In genomic region chr6:38775870-38776269, GRCh38 we compare ENCODE assay signal across 12 cellular contexts.
DNase-seq lines count a peak whose midpoint lies in the region; ATAC-seq and TF ChIP-seq lines count a peak whose summit lies in the region.
"Had no signal": no experiment of that assay in that cellular context is flagged by ENCODE, and none has a peak within 500 bp of the region (broad histone marks: within the 10 kb centered on the region; RNA-seq: fewer than 3 reads in every experiment).

No MANE protein-coding gene starts in this region.

- no peaks in the 10 kb centered on the region for H3K79me1 ChIP-seq in IMR-90 (ENCODE audit: low read depth in 1 of 2, low read length in 2 of 2)

- no peaks in the 10 kb centered on the region for H3K9me3 Mint-ChIP-seq in stimulated activated memory B cell treated with anti-CD40 and anti-IgM and Interleukin-4, amounts not matched to agents 10 μg/mL and 1 μg/mL and 100 μg/mL, for 72 hours
- H3K9me3 Mint-ChIP-seq in stimulated activated naive CD8-positive, alpha-beta T cell treated with anti-CD3 and anti-CD28 coated beads, Interleukin-15, amount 100 ng/mL, for 72 hours: no peaks in the 10 kb centered on the region
- H3K9me3 Mint-ChIP-seq: activated T-helper 17 cell treated with anti-CD3 and anti-CD28 coated beads, Interleukin-2, amount 50 U/mL, for 72 hours had no signal

- TF ChIP-seq RAD21 in IMR-90 (IDR thresholded peaks at IDR 0.05; ENCODE audit: low read length): no peak

- H3K4me3 Mint-ChIP-seq in stimulated activated memory B cell treated with anti-CD40 and anti-IgM and Interleukin-4, amounts not matched to agents 10 μg/mL and 1 μg/mL and 100 μg/mL, for 72 hours: no peak overlapping the region
- no peak overlapping the region for H3K4me3 Mint-ChIP-seq in stimulated activated naive CD8-positive, alpha-beta T cell treated with anti-CD3 and anti-CD28 coated beads, Interleukin-15, amount 100 ng/mL, for 72 hours
- H3K4me3 Mint-ChIP-seq: activated T-helper 17 cell treated with anti-CD3 and anti-CD28 coated beads, Interleukin-2, amount 50 U/mL, for 72 hours had no signal

- no peak overlapping the region for H4K8ac ChIP-seq in IMR-90 (ENCODE audit: low read depth in 2 of 2, low read length in 2 of 2)

- H3K9me1 ChIP-seq in IMR-90 (ENCODE audit: insufficient read depth, low read length): no peaks in the 10 kb centered on the region

- POLR2A ChIA-PET in IMR-90 (lab: Charles Lee; ENCODE audit: unreplicated experiment): no interaction called here

- peaks cover 3% of the 10 kb centered on the region; the same call in 1 of the 2 replicates for H3K27me3 ChIP-seq in IMR-90 (ENCODE audit: control insufficient read depth, insufficient read depth, low read length)

- H3K18ac ChIP-seq in IMR-90 (ENCODE audit: low read depth, low read length): no peak overlapping the region

- DNase-seq in SIG-M5 treated with dmso at 0.1 percent for 504 hours (lab: John Stamatoyannopoulos, UW; ENCODE audit: unreplicated experiment) (peak; percentile 14), SIG-M5 (lab: John Stamatoyannopoulos, UW) (no peak), IMR-90 (peak; percentile 22), Ammon's horn (ENCODE audit: low spot score) (no peak), NCI-H2081 treated with DMSO at 0.1 percent for 48 hours (lab: John Stamatoyannopoulos, UW) (no peak)
- DNase-seq in stimulated activated naive CD8-positive, alpha-beta T cell treated with anti-CD3 and anti-CD28 coated beads, Interleukin-15, amount 100 ng/mL, for 72 hours: no peak
- DNase-seq: activated CD4-positive, alpha-beta T cell treated with anti-CD3 and anti-CD28 coated beads for 48 hours; hippocampal formation; stimulated activated CD4-positive, alpha-beta T cell treated with anti-CD3 and anti-CD28 coated beads, Interleukin-4, amount 100 ng/mL, for 4 hours had no signal

- peak; percentile 60 for ATAC-seq in HG02759 (IDR thresholded peaks at IDR 0.05; ENCODE audit: unreplicated experiment)
- no peak for ATAC-seq in IMR-90 (ENCODE audit: low read depth)
- ATAC-seq in stimulated activated memory B cell treated with anti-CD40 and anti-IgM and Interleukin-4, amounts not matched to agents 10 μg/mL and 1 μg/mL and 100 μg/mL, for 72 hours: peak; percentile 80
- ATAC-seq in stimulated activated naive CD8-positive, alpha-beta T cell treated with anti-CD3 and anti-CD28 coated beads, Interleukin-15, amount 100 ng/mL, for 72 hours: no peak
- ATAC-seq: activated T-helper 17 cell treated with anti-CD3 and anti-CD28 coated beads, Interleukin-2, amount 50 U/mL, for 72 hours had no signal

- no peak overlapping the region for H4K91ac ChIP-seq in IMR-90 (ENCODE audit: insufficient read depth, low read depth, low read length)

- WGBS in IMR-90 (ENCODE audit: extremely low coverage in 2 of 2, insufficient read length in 1 of 2), 2 experiments: no CpG with 5 or more reads among the region's 1 CpG

- H2BK120ac ChIP-seq in IMR-90 (ENCODE audit: low read depth, low read length): no peak overlapping the region

- intact Hi-C loops in IMR-90 (cut with micrococcal nuclease): no loop called here

- no peak overlapping the region for H3K4ac ChIP-seq in IMR-90 (ENCODE audit: low read depth, low read length)

- no peaks in the 10 kb centered on the region for H3K9me3 ChIP-seq in IMR-90 (ENCODE audit: control insufficient read depth, insufficient read depth, low read length)

- H2BK15ac ChIP-seq in IMR-90 (ENCODE audit: low read depth, low read length): no peak overlapping the region

- H2AK9ac ChIP-seq in IMR-90 (replicated peaks; ENCODE audit: low read depth, low read length, poor library complexity): no peak overlapping the region

- no peaks in the 10 kb centered on the region for H4K20me1 ChIP-seq in IMR-90 (ENCODE audit: insufficient read depth, low read length)

- no peak overlapping the region for H3K9ac ChIP-seq in IMR-90 (ENCODE audit: low read depth, low read length)

- H3K4me1 Mint-ChIP-seq in stimulated activated memory B cell treated with anti-CD40 and anti-IgM and Interleukin-4, amounts not matched to agents 10 μg/mL and 1 μg/mL and 100 μg/mL, for 72 hours: peaks cover 31% of the 10 kb centered on the region
- peaks cover 6% of the 10 kb centered on the region for H3K4me1 Mint-ChIP-seq in stimulated activated naive CD8-positive, alpha-beta T cell treated with anti-CD3 and anti-CD28 coated beads, Interleukin-15, amount 100 ng/mL, for 72 hours
- H3K4me1 Mint-ChIP-seq: activated T-helper 17 cell treated with anti-CD3 and anti-CD28 coated beads, Interleukin-2, amount 50 U/mL, for 72 hours had no signal

- H3K36me3 Mint-ChIP-seq in stimulated activated memory B cell treated with anti-CD40 and anti-IgM and Interleukin-4, amounts not matched to agents 10 μg/mL and 1 μg/mL and 100 μg/mL, for 72 hours: no peaks in the 10 kb centered on the region

- no peak for TF ChIP-seq CTCF in IMR-90 (conservative IDR thresholded peaks at IDR 0.05; ENCODE audit: low read depth, low read length)

- H3K14ac ChIP-seq in IMR-90 (replicated peaks; ENCODE audit: low read depth, low read length): no peak overlapping the region

- no peaks in the 10 kb centered on the region for H3K4me1 ChIP-seq in IMR-90 (ENCODE audit: control insufficient read depth, insufficient read depth, low read length)

- BruUV-seq in IMR-90 (replicated peaks; lab: Mats Ljungman, UMichigan): no TSS peak

- in situ Hi-C loops in IMR-90 (cut with MboI; ENCODE audit: low sequenced_read_pairs): no loop called here

- no peak overlapping the region for H2AFZ ChIP-seq in IMR-90 (replicated peaks; ENCODE audit: low read length, poor library complexity)

- no peak overlapping the region for H3K23ac ChIP-seq in IMR-90 (ENCODE audit: low read depth, low read length)

- no peaks in the 10 kb centered on the region for H3K27me3 Mint-ChIP-seq in stimulated activated memory B cell treated with anti-CD40 and anti-IgM and Interleukin-4, amounts not matched to agents 10 μg/mL and 1 μg/mL and 100 μg/mL, for 72 hours
- H3K27me3 Mint-ChIP-seq in stimulated activated naive CD8-positive, alpha-beta T cell treated with anti-CD3 and anti-CD28 coated beads, Interleukin-15, amount 100 ng/mL, for 72 hours: peaks cover 19% of the 10 kb centered on the region

- no peak overlapping the region for H3K4me3 ChIP-seq in IMR-90 (ENCODE audit: insufficient read depth, low read depth, low read length)

- H3K56ac ChIP-seq in IMR-90 (ENCODE audit: extremely low read depth, insufficient read depth, low read length): no peak overlapping the region

- no peaks in the 10 kb centered on the region for H3K36me3 ChIP-seq in IMR-90 (ENCODE audit: control insufficient read depth, insufficient read depth, low read length)

- dilution Hi-C loops in IMR-90 (cut with HindIII; ENCODE audit: low sequenced_read_pairs, unreplicated experiment): no loop called here

- TF ChIP-seq POLR2A in IMR-90 (IDR thresholded peaks at IDR 0.05; ENCODE audit: low read depth, low read length): no peak

- H2BK20ac ChIP-seq in IMR-90 (ENCODE audit: low read depth, low read length): no peak overlapping the region

- no peak overlapping the region for H3K27ac ChIP-seq in IMR-90 (ENCODE audit: insufficient read depth, low read length)

- no peak overlapping the region for H2BK5ac ChIP-seq in IMR-90 (ENCODE audit: low read depth, low read length, poor library complexity, severe bottlenecking)

- peak overlapping the region; percentile 68 for H3K27ac Mint-ChIP-seq in stimulated activated memory B cell treated with anti-CD40 and anti-IgM and Interleukin-4, amounts not matched to agents 10 μg/mL and 1 μg/mL and 100 μg/mL, for 72 hours
- H3K27ac Mint-ChIP-seq in stimulated activated naive CD8-positive, alpha-beta T cell treated with anti-CD3 and anti-CD28 coated beads, Interleukin-15, amount 100 ng/mL, for 72 hours: no peak overlapping the region
- H3K27ac Mint-ChIP-seq: activated T-helper 17 cell treated with anti-CD3 and anti-CD28 coated beads, Interleukin-2, amount 50 U/mL, for 72 hours had no signal

- H3K4me2 ChIP-seq in IMR-90 (ENCODE audit: low read depth, low read length): no peak overlapping the region

- no peak overlapping the region for H2AK5ac ChIP-seq in IMR-90 (ENCODE audit: low read depth, low read length)

- no peak overlapping the region for H4K5ac ChIP-seq in IMR-90 (ENCODE audit: low read depth, low read length)

- CTCF ChIA-PET in IMR-90 (lab: Yijun Ruan, JAX): interaction anchor here (0.7 kb wide), 1 partner anchor 10 kb away, joined by 3 read pairs; no protein-coding TSS in a partner anchor

TF ChIP-seq in IMR-90, 13 proteins besides CTCF, POLR2A, EP300 and RAD21:
- TF ChIP-seq MXI1 (IDR thresholded peaks at IDR 0.05; ENCODE audit: borderline replicate concordance, low read depth, low read length) (no peak), MAFK (IDR thresholded peaks at IDR 0.05; ENCODE audit: low read depth, low read length) (no peak), USF2 (IDR thresholded peaks at IDR 0.05; ENCODE audit: low read depth, low read length) (no peak), ELK1 (IDR thresholded peaks at IDR 0.05; ENCODE audit: borderline replicate concordance, low read depth, low read length) (no peak), FOS (IDR thresholded peaks at IDR 0.05; ENCODE audit: low read depth, low read length) (no peak), NFE2L2 (IDR thresholded peaks at IDR 0.05; ENCODE audit: low read depth, low read length) (no peak), BHLHE40 (IDR thresholded peaks at IDR 0.05; ENCODE audit: low read depth, low read length) (no peak)

Comparison
In these comparisons a context has a peak if more than half of its experiments do, and no peak if none do; other contexts are left out.
1. DNase-seq: peak in SIG-M5 treated with dmso at 0.1 percent for 504 hours (single experiment) and IMR-90 (single experiment); none in SIG-M5 (single experiment), stimulated activated naive CD8-positive, alpha-beta T cell treated with anti-CD3 and anti-CD28 coated beads, Interleukin-15, amount 100 ng/mL, for 72 hours (0 of 2), Ammon's horn (single experiment) and NCI-H2081 treated with DMSO at 0.1 percent for 48 hours (single experiment).
2. ATAC-seq: peak in HG02759 (single experiment) and stimulated activated memory B cell treated with anti-CD40 and anti-IgM and Interleukin-4, amounts not matched to agents 10 μg/mL and 1 μg/mL and 100 μg/mL, for 72 hours (single experiment); none in IMR-90 (single experiment) and stimulated activated naive CD8-positive, alpha-beta T cell treated with anti-CD3 and anti-CD28 coated beads, Interleukin-15, amount 100 ng/mL, for 72 hours (single experiment).